6 cellular contexts compared by ENCODE assay signal in the genomic region with DNA sequence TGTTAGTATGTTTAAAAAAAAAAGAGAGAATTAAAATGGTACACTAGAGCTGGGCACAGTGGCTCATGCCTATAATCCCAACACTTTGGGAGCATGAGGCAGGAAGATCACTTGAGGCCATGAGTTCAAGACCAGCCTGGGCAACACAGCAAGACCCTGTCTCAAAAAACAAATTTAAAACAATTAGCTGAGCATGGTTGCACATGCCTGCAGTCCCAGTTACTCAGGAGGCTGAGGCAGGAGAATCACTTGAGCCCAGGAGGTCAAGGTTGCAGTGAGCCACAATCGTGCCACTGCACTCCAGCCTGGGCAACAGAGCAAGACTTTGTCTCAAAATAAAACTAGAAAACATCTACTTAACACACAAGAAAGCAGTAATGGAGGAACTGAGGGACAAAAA. TPM values are rescaled to one million over a fixed set of nuclear protein-coding genes. Genes with fewer than 3 reads are reported as not detected.
DNase-seq lines count a peak whose midpoint lies in the region; ATAC-seq and TF ChIP-seq lines count a peak whose summit lies in the region.
"Not testable (repeated sequence)": the region's sequence is repeated elsewhere in the genome, so short reads cannot be mapped to it uniquely, and the experiment has no call there.

No MANE protein-coding gene starts in this region.

- DNase-seq in CD4-positive, alpha-beta memory T cell; T-cell; activated CD4-positive, alpha-beta T cell treated with anti-CD3 and anti-CD28 coated beads for 36 hours; activated T-cell treated with anti-CD3 and anti-CD28 coated beads, Interleukin-2, amount 50 U/mL, for 24 hours; activated naive CD4-positive, alpha-beta T cell treated with anti-CD3 and anti-CD28 coated beads, Interleukin-2, amount 50 U/mL, for 72 hours (ENCODE audit: low spot score in 2 of 2); nephron progenitor cell: not testable (repeated sequence)

- H3K27ac Mint-ChIP-seq in CD4-positive, alpha-beta memory T cell = peak overlapping the region in 5 of 7 donors; percentile 4 to 75 (median 35)
- H3K27ac Mint-ChIP-seq in T-cell (peak overlapping the region; percentile 15 to 34), nephron progenitor cell (peak overlapping the region; percentile 29)
- peak overlapping the region; percentile 5 for H3K27ac Mint-ChIP-seq in activated CD4-positive, alpha-beta T cell treated with anti-CD3 and anti-CD28 coated beads for 36 hours
- H3K27ac Mint-ChIP-seq in activated T-cell treated with anti-CD3 and anti-CD28 coated beads, Interleukin-2, amount 50 U/mL, for 24 hours = peak overlapping the region; percentile 68
- peak overlapping the region; percentile 26 to 93 for H3K27ac Mint-ChIP-seq in activated naive CD4-positive, alpha-beta T cell treated with anti-CD3 and anti-CD28 coated beads, Interleukin-2, amount 50 U/mL, for 72 hours

- H3K4me3 Mint-ChIP-seq in CD4-positive, alpha-beta memory T cell; T-cell; activated CD4-positive, alpha-beta T cell treated with anti-CD3 and anti-CD28 coated beads for 36 hours; activated T-cell treated with anti-CD3 and anti-CD28 coated beads, Interleukin-2, amount 50 U/mL, for 24 hours; nephron progenitor cell: not testable (repeated sequence)

- not testable (repeated sequence) for ATAC-seq in T-cell (replicated peaks in 1 of 4); activated CD4-positive, alpha-beta T cell treated with anti-CD3 and anti-CD28 coated beads for 36 hours; activated naive CD4-positive, alpha-beta T cell treated with anti-CD3 and anti-CD28 coated beads, Interleukin-2, amount 50 U/mL, for 72 hours

- peaks cover 10 to 19% (median 17%) of the 10 kb centered on the region in 4 donors for H3K4me1 Mint-ChIP-seq in CD4-positive, alpha-beta memory T cell
- H3K4me1 Mint-ChIP-seq in T-cell = peaks cover 13 to 29% (median 23%) of the 10 kb centered on the region in 3 donors
- not testable (repeated sequence) for H3K4me1 Mint-ChIP-seq in activated CD4-positive, alpha-beta T cell treated with anti-CD3 and anti-CD28 coated beads for 36 hours; nephron progenitor cell
- H3K4me1 Mint-ChIP-seq in activated T-cell treated with anti-CD3 and anti-CD28 coated beads, Interleukin-2, amount 50 U/mL, for 24 hours (ENCODE audit: low read depth) = peaks cover 17% of the 10 kb centered on the region

- POLR2A ChIA-PET in CD4-positive, alpha-beta memory T cell (lab: Charles Lee; ENCODE audit: partially characterized antibody) = interaction anchor here (1.1 kb wide), 1 partner anchor 91 kb away, joined by 3 read pairs; no protein-coding TSS in a partner anchor
- POLR2A ChIA-PET in T-cell (lab: Charles Lee); activated CD4-positive, alpha-beta T cell treated with anti-CD3 and anti-CD28 coated beads for 36 hours (lab: Charles Lee): not testable (repeated sequence)

- not testable (repeated sequence) for H3K9me3 Mint-ChIP-seq in CD4-positive, alpha-beta memory T cell; T-cell; activated CD4-positive, alpha-beta T cell treated with anti-CD3 and anti-CD28 coated beads for 36 hours (ENCODE audit: low read depth); activated T-cell treated with anti-CD3 and anti-CD28 coated beads, Interleukin-2, amount 50 U/mL, for 24 hours; activated naive CD4-positive, alpha-beta T cell treated with anti-CD3 and anti-CD28 coated beads, Interleukin-2, amount 50 U/mL, for 72 hours; nephron progenitor cell

- not testable (repeated sequence) for H3K27me3 ChIP-seq in CD4-positive, alpha-beta memory T cell (ENCODE audit: insufficient read depth, low read length)

- not testable (repeated sequence) for H3K27ac ChIP-seq in CD4-positive, alpha-beta memory T cell (ENCODE audit: low read depth, low read length)

- CTCF ChIA-PET in CD4-positive, alpha-beta memory T cell (lab: Charles Lee; ENCODE audit: partially characterized antibody) = interaction anchor here (1.1 kb wide), 1 partner anchor 14 kb away, joined by 5 read pairs; a partner anchor contains a TSS
- CTCF ChIA-PET in T-cell (lab: Charles Lee); activated CD4-positive, alpha-beta T cell treated with anti-CD3 and anti-CD28 coated beads for 36 hours (lab: Charles Lee): not testable (repeated sequence)

- peaks cover 38 to 42% of the 10 kb centered on the region in 2 donors for H3K36me3 Mint-ChIP-seq in CD4-positive, alpha-beta memory T cell
- H3K36me3 Mint-ChIP-seq in T-cell = peaks cover 39% of the 10 kb centered on the region
- peaks cover 46% of the 10 kb centered on the region for H3K36me3 Mint-ChIP-seq in activated CD4-positive, alpha-beta T cell treated with anti-CD3 and anti-CD28 coated beads for 36 hours (ENCODE audit: low read depth)
- H3K36me3 Mint-ChIP-seq in activated T-cell treated with anti-CD3 and anti-CD28 coated beads, Interleukin-2, amount 50 U/mL, for 24 hours (ENCODE audit: low read depth) = peaks cover 70% of the 10 kb centered on the region
- peaks cover 5 to 20% of the 10 kb centered on the region in 2 donors for H3K36me3 Mint-ChIP-seq in activated naive CD4-positive, alpha-beta T cell treated with anti-CD3 and anti-CD28 coated beads, Interleukin-2, amount 50 U/mL, for 72 hours
- peaks cover 59% of the 10 kb centered on the region for H3K36me3 Mint-ChIP-seq in nephron progenitor cell (ENCODE audit: low read depth)

- not testable (repeated sequence) for H3K4me3 ChIP-seq in CD4-positive, alpha-beta memory T cell (ENCODE audit: low read length in 2 of 2)

- H3K36me3 ChIP-seq in CD4-positive, alpha-beta memory T cell (ENCODE audit: insufficient read depth, low read length) = peaks cover 19% of the 10 kb centered on the region

- intact Hi-C loops in CD4-positive, alpha-beta memory T cell (cut with micrococcal nuclease); activated CD4-positive, alpha-beta T cell treated with anti-CD3 and anti-CD28 coated beads for 36 hours (cut with DNase I, micrococcal nuclease): not testable (repeated sequence)

- not testable (repeated sequence) for TF ChIP-seq CTCF in nephron progenitor cell (IDR thresholded peaks at IDR 0.05)

- H3K27me3 Mint-ChIP-seq in CD4-positive, alpha-beta memory T cell; T-cell; activated CD4-positive, alpha-beta T cell treated with anti-CD3 and anti-CD28 coated beads for 36 hours; activated T-cell treated with anti-CD3 and anti-CD28 coated beads, Interleukin-2, amount 50 U/mL, for 24 hours; nephron progenitor cell (ENCODE audit: low read depth, poor library complexity): not testable (repeated sequence)

- not testable (repeated sequence) for H3K4me1 ChIP-seq in CD4-positive, alpha-beta memory T cell (ENCODE audit: insufficient read depth, low read length)

- H3K9me3 ChIP-seq in CD4-positive, alpha-beta memory T cell (ENCODE audit: control insufficient read depth in 1 of 2, low read length in 2 of 2) = not testable (repeated sequence)

RNA-seq across cellular contexts. Expression of a gene that starts 13.7 kb away (rescaled TPM):
- 10 to 100 TPM; 17.0 to 20.0 TPM for total RNA-seq in CD4-positive, alpha-beta memory T cell
- polyA plus RNA-seq in CD4-positive, alpha-beta memory T cell = 10 to 100 TPM; 13.4 to 20.6 TPM
- total RNA-seq in T-cell = 10 to 100 TPM; 13.6 to 25.5 (median 19.8) TPM
- 10 to 100 TPM; 24.2 to 30.3 TPM for total RNA-seq in activated CD4-positive, alpha-beta T cell treated with anti-CD3 and anti-CD28 coated beads for 36 hours
- total RNA-seq in activated naive CD4-positive, alpha-beta T cell treated with anti-CD3 and anti-CD28 coated beads, Interleukin-2, amount 50 U/mL, for 72 hours = 10 to 100 TPM; 15.0 to 27.7 TPM

RNA-seq across cellular contexts. Expression of a gene that starts 42.0 kb away (rescaled TPM):
- 100 to 1,000 TPM; 143 to 144 TPM for total RNA-seq in CD4-positive, alpha-beta memory T cell
- polyA plus RNA-seq in CD4-positive, alpha-beta memory T cell = 100 to 1,000 TPM; 142 to 231 TPM
- 100 to 1,000 TPM; 121 to 134 (median 126) TPM for total RNA-seq in T-cell
- total RNA-seq in activated CD4-positive, alpha-beta T cell treated with anti-CD3 and anti-CD28 coated beads for 36 hours = 100 to 1,000 TPM; 113 to 118 TPM
- total RNA-seq in activated naive CD4-positive, alpha-beta T cell treated with anti-CD3 and anti-CD28 coated beads, Interleukin-2, amount 50 U/mL, for 72 hours = 100 to 1,000 TPM in 1 of 2 donors, 10 to 100 TPM in 1; 95.5 to 125 TPM

Comparison
In these comparisons a context has a peak if more than half of its experiments do, and no peak if none do; other contexts are left out.
1. H3K27ac Mint-ChIP-seq: peak in every context shown above with its lines; median percentile 68 in activated T-cell treated with anti-CD3 and anti-CD28 coated beads, Interleukin-2, amount 50 U/mL, for 24 hours; 60 in activated naive CD4-positive, alpha-beta T cell treated with anti-CD3 and anti-CD28 coated beads, Interleukin-2, amount 50 U/mL, for 72 hours; 35 in CD4-positive, alpha-beta memory T cell; 29 in nephron progenitor cell; 24 in T-cell; 5 in activated CD4-positive, alpha-beta T cell treated with anti-CD3 and anti-CD28 coated beads for 36 hours.